Comparison of ENCODE assay signal across 1 cellular context in genomic region chr2:8103085-8103708, GRCh38.
TF ChIP-seq lines count a peak whose summit lies in the region.

No MANE protein-coding gene starts in this region.

TF ChIP-seq in HepG2, 621 proteins besides CTCF, POLR2A, EP300 and RAD21 (continued from another document):
- TF ChIP-seq ZSCAN5A (CRISPR knock-in tag; IDR thresholded peaks at IDR 0.05; ENCODE audit: borderline replicate concordance) (peak; percentile 85; the same call in 1 of the 2 replicates), ZBTB4 (CRISPR knock-in tag; IDR thresholded peaks at IDR 0.05; ENCODE audit: borderline replicate concordance) (no peak), GABPA (IDR thresholded peaks at IDR 0.05; ENCODE audit: low read depth, low read length) (no peak), GABPA (CRISPR knock-in tag; IDR thresholded peaks at IDR 0.05; ENCODE audit: low read depth) (peak; percentile 38; the same call in 1 of the 2 replicates), ZBTB43 (CRISPR knock-in tag; conservative IDR thresholded peaks at IDR 0.05) (peak; percentile 82; the same call in 1 of the 2 replicates), ZSCAN20 (CRISPR knock-in tag; IDR thresholded peaks at IDR 0.05; ENCODE audit: borderline replicate concordance) (peak; percentile 100), ZFP91 (CRISPR knock-in tag; IDR thresholded peaks at IDR 0.05; ENCODE audit: borderline replicate concordance) (no peak; the same call in 1 of the 2 replicates), DR1 (CRISPR knock-in tag; IDR thresholded peaks at IDR 0.05) (no peak), GATAD1 (CRISPR knock-in tag; IDR thresholded peaks at IDR 0.05) (peak; percentile 69), ZNF574 (CRISPR knock-in tag; IDR thresholded peaks at IDR 0.05) (peak; percentile 30; the same call in 1 of the 2 replicates), ATF3 (CRISPR knock-in tag; IDR thresholded peaks at IDR 0.05) (peak; percentile 98), SNRNP70 (IDR thresholded peaks at IDR 0.05; ENCODE audit: low read depth, low read length) (no peak), MTA3 (CRISPR knock-in tag; IDR thresholded peaks at IDR 0.05) (no peak), ZNF552 (CRISPR knock-in tag; IDR thresholded peaks at IDR 0.05; ENCODE audit: borderline replicate concordance) (no peak), CHD2 (IDR thresholded peaks at IDR 0.05; ENCODE audit: low read depth, low read length) (no peak), PRDM4 (CRISPR knock-in tag; IDR thresholded peaks at IDR 0.05; ENCODE audit: borderline replicate concordance) (no peak), HNRNPUL1 (IDR thresholded peaks at IDR 0.05; ENCODE audit: low read depth, low read length) (0 out of 2 replicates have a peak, but pooled peaks have one; percentile 52), ZNF709 (CRISPR knock-in tag; IDR thresholded peaks at IDR 0.05) (no peak), ZNF564 (CRISPR knock-in tag; IDR thresholded peaks at IDR 0.05) (0 out of 2 replicates have a peak, but pooled peaks have one; percentile 54), POLR2G (IDR thresholded peaks at IDR 0.05; ENCODE audit: low read depth, low read length) (no peak), HOXA7 (CRISPR knock-in tag; IDR thresholded peaks at IDR 0.05) (no peak)
